In genomic region chr5:175557778-175558177, GRCh38 we compare ENCODE assay signal across 27 cellular contexts.
"Had no signal": no experiment of that assay in that cellular context is flagged by ENCODE, and none has a peak within 500 bp of the region (broad histone marks: within the 10 kb centered on the region; RNA-seq: fewer than 3 reads in every experiment).

No MANE protein-coding gene starts in this region.

- ATAC-seq: foreskin keratinocyte; gastroesophageal sphincter; heart right ventricle; left lobe of liver; pancreas; right lobe of liver; stimulated activated naive CD8-positive, alpha-beta T cell treated with anti-CD3 and anti-CD28 coated beads, Interleukin-15, amount 100 ng/mL, for 72 hours had no signal

- H3K4me2 ChIP-seq: smooth muscle cell had no signal

- H3K4me1 ChIP-seq: esophagus muscularis mucosa, foreskin keratinocyte, gastroesophageal sphincter, pancreas, right lobe of liver, suprapubic skin, transverse colon had no signal

- H3K27me3 ChIP-seq: right lobe of liver had no signal

- H3K36me3 Mint-ChIP-seq: memory B cell, naive B cell had no signal

- H3K9me3 Mint-ChIP-seq: memory B cell; stimulated activated naive CD8-positive, alpha-beta T cell treated with anti-CD3 and anti-CD28 coated beads, Interleukin-15, amount 100 ng/mL, for 72 hours had no signal

- H3K27ac ChIP-seq: esophagus muscularis mucosa, foreskin keratinocyte, gastroesophageal sphincter, heart right ventricle, pancreas, right lobe of liver, suprapubic skin, transverse colon had no signal

- H3K4me3 Mint-ChIP-seq: memory B cell; naive B cell; nephron progenitor cell; stimulated activated naive CD8-positive, alpha-beta T cell treated with anti-CD3 and anti-CD28 coated beads, Interleukin-15, amount 100 ng/mL, for 72 hours had no signal

- FAIRE-seq: colon, endothelial cell of umbilical vein, kidney, pancreas had no signal

- H3K9me3 ChIP-seq: esophagus muscularis mucosa, heart right ventricle, pancreas, right lobe of liver, suprapubic skin, transverse colon had no signal

- H3K4me1 Mint-ChIP-seq: memory B cell, naive B cell had no signal

- H3K36me3 ChIP-seq: esophagus muscularis mucosa, gastroesophageal sphincter, heart right ventricle, pancreas, right lobe of liver, suprapubic skin, transverse colon had no signal

- H3K27ac Mint-ChIP-seq: memory B cell; naive B cell; stimulated activated naive CD8-positive, alpha-beta T cell treated with anti-CD3 and anti-CD28 coated beads, Interleukin-15, amount 100 ng/mL, for 72 hours had no signal

- DNase-seq: effector CD8-positive, alpha-beta T cell; foreskin keratinocyte; glutamatergic neuron; heart right ventricle; hippocampal formation; kidney; naive B cell; nephron progenitor cell; occipital lobe; pancreas; right lobe of liver; stimulated activated CD4-positive, alpha-beta T cell treated with anti-CD3 and anti-CD28 coated beads, Interleukin-12 subunit alpha, Interleukin-12 subunit beta, amount 100 ng/mL, for 4 hours; stimulated activated CD4-positive, alpha-beta T cell treated with anti-CD3 and anti-CD28 coated beads, Interleukin-1b, Interleukin-23, amount 100 ng/mL, for 48 hours; stimulated activated CD4-positive, alpha-beta T cell treated with anti-CD3 and anti-CD28 coated beads, Interleukin-4, amount 100 ng/mL, for 1 hour; stimulated activated CD8-positive, alpha-beta memory T cell treated with anti-CD3 and anti-CD28 coated beads, Interleukin-4, amount 100 ng/mL, for 48 hours; stimulated activated naive CD4-positive, alpha-beta T cell; stimulated activated naive CD8-positive, alpha-beta T cell treated with anti-CD3 and anti-CD28 coated beads, Interleukin-15, amount 100 ng/mL, for 72 hours; transverse colon had no signal

- H3K4me3 ChIP-seq: esophagus muscularis mucosa, gastroesophageal sphincter, heart right ventricle, lung, pancreas, right lobe of liver, smooth muscle cell, suprapubic skin, transverse colon had no signal
